In the genomic region with DNA sequence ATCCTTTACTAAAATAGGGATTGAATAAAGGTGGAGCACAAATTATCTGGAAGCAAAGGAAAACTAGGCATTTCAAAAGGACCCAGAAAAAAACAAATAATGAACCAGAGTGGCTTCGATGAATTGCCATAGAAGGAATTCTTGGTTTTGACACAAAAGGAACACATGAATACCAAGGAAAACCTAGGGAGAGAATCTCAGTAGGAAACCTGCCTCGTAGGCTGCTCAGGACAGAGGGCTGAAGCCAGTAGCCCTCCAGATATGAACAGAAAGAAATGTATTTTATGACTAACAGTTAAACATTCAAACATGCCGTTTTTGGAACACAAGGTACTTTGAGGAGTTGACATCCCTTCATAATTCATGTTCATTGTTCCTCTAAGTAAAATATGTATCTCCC, we compare ENCODE assay signal across 1 cellular context.
TF ChIP-seq lines count a peak whose summit lies in the region.

No MANE protein-coding gene starts in this region.

TF ChIP-seq in WTC11, 78 proteins besides CTCF, POLR2A, EP300 and RAD21 (continued from another document):
- TF ChIP-seq, protein P1, sequence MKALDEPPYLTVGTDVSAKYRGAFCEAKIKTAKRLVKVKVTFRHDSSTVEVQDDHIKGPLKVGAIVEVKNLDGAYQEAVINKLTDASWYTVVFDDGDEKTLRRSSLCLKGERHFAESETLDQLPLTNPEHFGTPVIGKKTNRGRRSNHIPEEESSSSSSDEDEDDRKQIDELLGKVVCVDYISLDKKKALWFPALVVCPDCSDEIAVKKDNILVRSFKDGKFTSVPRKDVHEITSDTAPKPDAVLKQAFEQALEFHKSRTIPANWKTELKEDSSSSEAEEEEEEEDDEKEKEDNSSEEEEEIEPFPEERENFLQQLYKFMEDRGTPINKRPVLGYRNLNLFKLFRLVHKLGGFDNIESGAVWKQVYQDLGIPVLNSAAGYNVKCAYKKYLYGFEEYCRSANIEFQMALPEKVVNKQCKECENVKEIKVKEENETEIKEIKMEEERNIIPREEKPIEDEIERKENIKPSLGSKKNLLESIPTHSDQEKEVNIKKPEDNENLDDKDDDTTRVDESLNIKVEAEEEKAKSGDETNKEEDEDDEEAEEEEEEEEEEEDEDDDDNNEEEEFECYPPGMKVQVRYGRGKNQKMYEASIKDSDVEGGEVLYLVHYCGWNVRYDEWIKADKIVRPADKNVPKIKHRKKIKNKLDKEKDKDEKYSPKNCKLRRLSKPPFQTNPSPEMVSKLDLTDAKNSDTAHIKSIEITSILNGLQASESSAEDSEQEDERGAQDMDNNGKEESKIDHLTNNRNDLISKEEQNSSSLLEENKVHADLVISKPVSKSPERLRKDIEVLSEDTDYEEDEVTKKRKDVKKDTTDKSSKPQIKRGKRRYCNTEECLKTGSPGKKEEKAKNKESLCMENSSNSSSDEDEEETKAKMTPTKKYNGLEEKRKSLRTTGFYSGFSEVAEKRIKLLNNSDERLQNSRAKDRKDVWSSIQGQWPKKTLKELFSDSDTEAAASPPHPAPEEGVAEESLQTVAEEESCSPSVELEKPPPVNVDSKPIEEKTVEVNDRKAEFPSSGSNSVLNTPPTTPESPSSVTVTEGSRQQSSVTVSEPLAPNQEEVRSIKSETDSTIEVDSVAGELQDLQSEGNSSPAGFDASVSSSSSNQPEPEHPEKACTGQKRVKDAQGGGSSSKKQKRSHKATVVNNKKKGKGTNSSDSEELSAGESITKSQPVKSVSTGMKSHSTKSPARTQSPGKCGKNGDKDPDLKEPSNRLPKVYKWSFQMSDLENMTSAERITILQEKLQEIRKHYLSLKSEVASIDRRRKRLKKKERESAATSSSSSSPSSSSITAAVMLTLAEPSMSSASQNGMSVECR (CRISPR knock-in tag; IDR thresholded peaks at IDR 0.05; ENCODE audit: borderline replicate concordance), result no peak
- no peak for TF ChIP-seq ZNF416 (CRISPR knock-in tag; IDR thresholded peaks at IDR 0.05)
- no peak for TF ChIP-seq GRHL2 (CRISPR knock-in tag; IDR thresholded peaks at IDR 0.05; ENCODE audit: insufficient replicate concordance, severe bottlenecking)
- TF ChIP-seq, protein P2, sequence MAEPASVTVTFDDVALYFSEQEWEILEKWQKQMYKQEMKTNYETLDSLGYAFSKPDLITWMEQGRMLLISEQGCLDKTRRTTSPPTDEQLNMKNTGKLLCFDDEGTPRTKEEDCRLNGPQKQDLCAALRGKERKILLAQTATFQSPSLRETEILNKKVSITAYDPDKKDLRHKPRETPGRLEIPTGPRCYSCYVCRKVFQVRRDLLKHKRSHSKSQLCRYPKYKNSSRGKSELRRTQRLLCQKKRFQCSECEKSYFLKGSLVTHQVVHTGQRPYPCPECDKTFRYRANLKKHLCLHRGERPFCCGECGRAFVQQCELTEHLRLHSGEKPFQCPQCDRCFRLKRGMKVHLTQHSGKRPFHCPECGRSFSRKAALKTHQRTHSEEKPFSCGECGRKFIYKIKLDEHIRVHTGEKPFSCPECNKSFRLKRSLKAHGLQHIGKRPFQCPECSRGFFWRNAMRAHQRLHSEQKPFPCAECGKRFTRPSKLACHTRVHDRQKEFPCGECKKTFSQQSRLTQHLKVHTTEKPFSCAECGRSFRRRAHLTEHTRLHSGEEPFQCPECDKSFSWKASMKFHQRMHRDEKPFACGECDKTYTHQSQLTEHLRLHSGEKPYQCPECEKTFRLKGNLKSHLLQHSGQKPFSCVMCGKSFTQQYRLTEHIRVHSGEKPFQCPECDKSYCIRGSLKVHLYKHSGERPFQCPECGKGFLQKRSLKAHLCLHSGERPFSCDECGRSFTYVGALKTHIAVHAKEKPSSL (CRISPR knock-in tag; conservative IDR thresholded peaks at IDR 0.05), result no peak
- TF ChIP-seq, protein P3, sequence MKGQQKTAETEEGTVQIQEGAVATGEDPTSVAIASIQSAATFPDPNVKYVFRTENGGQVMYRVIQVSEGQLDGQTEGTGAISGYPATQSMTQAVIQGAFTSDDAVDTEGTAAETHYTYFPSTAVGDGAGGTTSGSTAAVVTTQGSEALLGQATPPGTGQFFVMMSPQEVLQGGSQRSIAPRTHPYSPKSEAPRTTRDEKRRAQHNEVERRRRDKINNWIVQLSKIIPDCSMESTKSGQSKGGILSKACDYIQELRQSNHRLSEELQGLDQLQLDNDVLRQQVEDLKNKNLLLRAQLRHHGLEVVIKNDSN (CRISPR knock-in tag; IDR thresholded peaks at IDR 0.05), result no peak
- no peak for TF ChIP-seq PRRX2 (CRISPR knock-in tag; IDR thresholded peaks at IDR 0.05)
- TF ChIP-seq ZNF281 (CRISPR knock-in tag; IDR thresholded peaks at IDR 0.05), result no peak
- TF ChIP-seq JAZF1 (CRISPR knock-in tag; IDR thresholded peaks at IDR 0.05), result no peak
- no peak for TF ChIP-seq SP1 (CRISPR knock-in tag; conservative IDR thresholded peaks at IDR 0.05)
- TF ChIP-seq ZNF121 (CRISPR knock-in tag; IDR thresholded peaks at IDR 0.05), result no peak
- no peak for TF ChIP-seq SMAD4 (CRISPR knock-in tag; IDR thresholded peaks at IDR 0.05)
